In genomic region chr2:60780741-60781140, GRCh38 we compare ENCODE assay signal across 19 cellular contexts. TPM values are rescaled to one million over a fixed set of nuclear protein-coding genes. Genes with fewer than 3 reads are reported as not detected.
DNase-seq lines count a peak whose midpoint lies in the region; ATAC-seq and TF ChIP-seq lines count a peak whose summit lies in the region.
"Had no signal": no experiment of that assay in that cellular context is flagged by ENCODE, and none has a peak within 500 bp of the region (broad histone marks: within the 10 kb centered on the region; RNA-seq: fewer than 3 reads in every experiment).

No MANE protein-coding gene starts in this region.

- H3K4me3 ChIP-seq in HEK293 (ENCODE audit: low read depth, low read length), result no peak overlapping the region
- no peak overlapping the region for H3K4me3 ChIP-seq in OCI-LY3 (ENCODE audit: low read length)
- H3K4me3 ChIP-seq in lower lobe of right lung, result no peak overlapping the region
- H3K4me3 ChIP-seq: SJCRH30 had no signal

- H3K27me3 Mint-ChIP-seq in CD14-positive monocyte (ENCODE audit: low read depth in 3 of 3), result no peaks in the 10 kb centered on the region
- no peaks in the 10 kb centered on the region for H3K27me3 Mint-ChIP-seq in activated naive CD4-positive, alpha-beta T cell treated with anti-CD3 and anti-CD28 coated beads for 36 hours (ENCODE audit: low read depth)
- H3K27me3 Mint-ChIP-seq: T-helper 17 cell had no signal

- H3K9me3 Mint-ChIP-seq in CD14-positive monocyte, result no peaks in the 10 kb centered on the region
- H3K9me3 Mint-ChIP-seq in activated naive CD4-positive, alpha-beta T cell treated with anti-CD3 and anti-CD28 coated beads for 36 hours, result no peaks in the 10 kb centered on the region

- no peaks in the 10 kb centered on the region for H3K27me3 ChIP-seq in OCI-LY3 (ENCODE audit: low read depth, low read length)
- H3K27me3 ChIP-seq in lower lobe of right lung (ENCODE audit: low read depth), result no peaks in the 10 kb centered on the region
- H3K27me3 ChIP-seq: SJCRH30 had no signal

- POLR2A ChIA-PET in HEK293 (lab: Yijun Ruan, JAX), result no interaction called here

- TF ChIP-seq CTCF in CD14-positive monocyte (IDR thresholded peaks at IDR 0.05) (no peak), HEK293 (tag by site-specific recombination; IDR thresholded peaks at IDR 0.05) (no peak), OCI-LY3 (IDR thresholded peaks at IDR 0.05; ENCODE audit: low read depth, low read length) (no peak), lower lobe of right lung (IDR thresholded peaks at IDR 0.05) (no peak)

- H3K27ac ChIP-seq in HEK293 (ENCODE audit: extremely low read depth, low read depth, low read length) (no peak overlapping the region), OCI-LY3 (ENCODE audit: low read length) (0 out of 2 replicates have a peak overlapping the region, but pooled peaks have one; percentile 8), lower lobe of right lung (peak overlapping the region; percentile 25)
- H3K27ac ChIP-seq: C4-2B, KMS-11, SJCRH30 had no signal

- intact Hi-C loops in CD14-positive monocyte (cut with micrococcal nuclease), result no loop called here
- intact Hi-C loops in lower lobe of right lung (cut with DNase I), result no loop called here
- intact Hi-C loops in activated naive CD4-positive, alpha-beta T cell treated with anti-CD3 and anti-CD28 coated beads for 36 hours (cut with micrococcal nuclease), result no loop called here

- no peak overlapping the region for H3K9ac ChIP-seq in OCI-LY3 (ENCODE audit: low read length)
- H3K9ac ChIP-seq: KMS-11 had no signal

- ATAC-seq in lower lobe of right lung (peak; percentile 41 to 63), HG02610 (IDR thresholded peaks at IDR 0.05; ENCODE audit: unreplicated experiment) (no peak)
- ATAC-seq: T-helper 17 cell had no signal

- H4K20me1 ChIP-seq in OCI-LY3 (ENCODE audit: insufficient read depth, low read length), result no peaks in the 10 kb centered on the region

- peak overlapping the region in 6 of 7 donors; percentile 30 to 81 (median 72) for H3K27ac Mint-ChIP-seq in CD14-positive monocyte
- no peak overlapping the region for H3K27ac Mint-ChIP-seq in activated naive CD4-positive, alpha-beta T cell treated with anti-CD3 and anti-CD28 coated beads for 36 hours
- H3K27ac Mint-ChIP-seq: T-helper 17 cell had no signal

- no peak overlapping the region for H3K4me2 ChIP-seq in OCI-LY3 (ENCODE audit: low read length)
- H3K4me2 ChIP-seq: KMS-11 had no signal

- H3K4me1 Mint-ChIP-seq in CD14-positive monocyte, result peaks cover 10% of the 10 kb centered on the region
- no peaks in the 10 kb centered on the region for H3K4me1 Mint-ChIP-seq in activated naive CD4-positive, alpha-beta T cell treated with anti-CD3 and anti-CD28 coated beads for 36 hours (ENCODE audit: low read depth)

- peaks cover 79 to 88% of the 10 kb centered on the region in 2 experiments for H3K36me3 ChIP-seq in HEK293 (ENCODE audit: control insufficient read depth in 2 of 2, insufficient read depth in 1 of 2, low read length in 2 of 2)
- H3K36me3 ChIP-seq in OCI-LY3 (replicated peaks; ENCODE audit: low read depth, low read length), result peaks cover 13% of the 10 kb centered on the region
- peaks cover 100% of the 10 kb centered on the region for H3K36me3 ChIP-seq in lower lobe of right lung

- peaks cover 70 to 92% of the 10 kb centered on the region in 2 donors for H3K36me3 Mint-ChIP-seq in CD14-positive monocyte
- H3K36me3 Mint-ChIP-seq in activated naive CD4-positive, alpha-beta T cell treated with anti-CD3 and anti-CD28 coated beads for 36 hours (ENCODE audit: low read depth), result peaks cover 22% of the 10 kb centered on the region

- CTCF ChIA-PET in HEK293 (lab: Yijun Ruan, JAX), result no interaction called here
- CTCF ChIA-PET in activated naive CD4-positive, alpha-beta T cell treated with anti-CD3 and anti-CD28 coated beads for 36 hours (lab: Charles Lee), result interaction anchor here (1.2 kb wide), 1 partner anchor 15 kb away, joined by 4 read pairs; no protein-coding TSS in a partner anchor

- H3K9me3 ChIP-seq in HEK293 (ENCODE audit: control insufficient read depth, insufficient read depth, low read depth, low read length), result no peaks in the 10 kb centered on the region
- no peaks in the 10 kb centered on the region for H3K9me3 ChIP-seq in OCI-LY3 (ENCODE audit: insufficient read depth, low read length)
- no peaks in the 10 kb centered on the region for H3K9me3 ChIP-seq in lower lobe of right lung
- H3K9me3 ChIP-seq: SJCRH30 had no signal

- H3K4me3 Mint-ChIP-seq in CD14-positive monocyte, result no peak overlapping the region
- H3K4me3 Mint-ChIP-seq in activated naive CD4-positive, alpha-beta T cell treated with anti-CD3 and anti-CD28 coated beads for 36 hours, result no peak overlapping the region
- H3K4me3 Mint-ChIP-seq: T-helper 17 cell had no signal

- DNase-seq in CD14-positive monocyte (ENCODE audit: low spot score) (no peak), lower lobe of right lung (no peak), DMS53 treated with DMSO at 0.1 percent for 48 hours (lab: John Stamatoyannopoulos, UW; ENCODE audit: unreplicated experiment) (no peak)
- no peak for DNase-seq in activated CD4-positive, alpha-beta T cell treated with anti-CD3 and anti-CD28 coated beads for 4 hours
- DNase-seq in activated naive CD4-positive, alpha-beta T cell treated with anti-CD3 and anti-CD28 coated beads for 36 hours, result no peak
- DNase-seq: ACHN, COR-L47, DMS153, GF-D8, NCI-H1105, NCI-H2081, NCI-H2171 treated with DMSO at 0.1 percent for 48 hours, SJCRH30, T-helper 17 cell had no signal

- no peaks in the 10 kb centered on the region for H3K4me1 ChIP-seq in HEK293 (ENCODE audit: control insufficient read depth, insufficient read depth, low read length)
- peaks cover 13% of the 10 kb centered on the region for H3K4me1 ChIP-seq in OCI-LY3 (ENCODE audit: low read length)
- H3K4me1 ChIP-seq in lower lobe of right lung, result no peaks in the 10 kb centered on the region
- H3K4me1 ChIP-seq: SJCRH30 had no signal

- H2AFZ ChIP-seq in OCI-LY3 (ENCODE audit: low read depth, low read length), result no peak overlapping the region

- no peaks in the 10 kb centered on the region for H3K79me2 ChIP-seq in OCI-LY3 (ENCODE audit: low read length)

TF ChIP-seq in HEK293, 187 proteins besides CTCF, POLR2A, EP300 and RAD21:
- TF ChIP-seq SP7 (tag by site-specific recombination; IDR thresholded peaks at IDR 0.05) (peak; percentile 18; the same call in 1 of the 2 replicates), KLF8 (tag by site-specific recombination; IDR thresholded peaks at IDR 0.05) (no peak)

RNA-seq across cellular contexts. Expression of gene PAPOLG, which starts 24.7 kb away (rescaled TPM):
- 1 to 10 TPM; 4.7 to 8.9 TPM for polyA plus RNA-seq in CD14-positive monocyte
- 16.1 TPM for total RNA-seq in lower lobe of right lung
- 10 to 100 TPM; 14.1 to 16.1 TPM for total RNA-seq in activated naive CD4-positive, alpha-beta T cell treated with anti-CD3 and anti-CD28 coated beads for 36 hours
